In genomic region chr6:106334646-106335448, GRCh38 we compare ENCODE assay signal across 8 cellular contexts.
DNase-seq lines count a peak whose midpoint lies in the region; TF ChIP-seq lines count a peak whose summit lies in the region.

No MANE protein-coding gene starts in this region.

- TF ChIP-seq CTCF in VCaP (conservative IDR thresholded peaks at IDR 0.05) (peak; percentile 80), cardiac fibroblast (IDR thresholded peaks at IDR 0.05; ENCODE audit: low read depth, low read length) (peak; percentile 62)

- no peak overlapping the region for H3K4me3 ChIP-seq in cardiac fibroblast (replicated peaks in 1 of 2; ENCODE audit: low read depth in 2 of 2, low read length in 2 of 2)

- H3K27ac ChIP-seq in VCaP, result no peak overlapping the region

- peak; percentile 62 for DNase-seq in AG20443 (ENCODE audit: low spot score)
- peak; percentile 13 for DNase-seq in GM19238 (ENCODE audit: insufficient read length, low spot score)
- peak; percentile 8 for DNase-seq in NCI-H1092 treated with DMSO at 0.1 percent for 48 hours (lab: John Stamatoyannopoulos, UW)
- DNase-seq in cardiac fibroblast (ENCODE audit: low read depth in 2 of 2), result peak; percentile 58 to 70
- DNase-seq in kidney glomerular epithelial cell (lab: John Stamatoyannopoulos, UW), result peak; percentile 31
- peak; percentile 11 for DNase-seq in stimulated activated CD8-positive, alpha-beta memory T cell treated with anti-CD3 and anti-CD28 coated beads, Interleukin-12 subunit alpha, Interleukin-12 subunit beta, amount 100 ng/mL, for 4 hours (ENCODE audit: low read depth)
- no peak for DNase-seq in inferior parietal cortex (ENCODE audit: extremely low spot score)
